ENCODE assay signal across 9 cellular contexts in genomic region chr16:23670137-23670776, GRCh38. TPM values are rescaled to one million over a fixed set of nuclear protein-coding genes. Genes with fewer than 3 reads are reported as not detected.
DNase-seq lines count a peak whose midpoint lies in the region; ATAC-seq and TF ChIP-seq lines count a peak whose summit lies in the region.
"Had no signal": no experiment of that assay in that cellular context is flagged by ENCODE, and none has a peak within 500 bp of the region (broad histone marks: within the 10 kb centered on the region; RNA-seq: fewer than 3 reads in every experiment).

No MANE protein-coding gene starts in this region.

- no peaks in the 10 kb centered on the region for H3K9me3 ChIP-seq in mammary epithelial cell (replicated peaks; ENCODE audit: insufficient read depth, low read length)
- no peaks in the 10 kb centered on the region for H3K9me3 ChIP-seq in tibial nerve

- WGBS in mammary epithelial cell (ENCODE audit: low coverage, missing lambda C conversion rate): 81% methylated on average over 4 of the region's 4 CpGs
- 92 to 96% methylated on average over 4 of the region's 4 CpGs for WGBS in tibial nerve, 2 donors

- intact Hi-C loops in mammary epithelial cell (cut with micrococcal nuclease): no loop called here
- intact Hi-C loops in Right ventricle myocardium inferior (cut with DNase I): no loop called here

- peak overlapping the region; percentile 32 for H3K27ac ChIP-seq in mammary epithelial cell (ENCODE audit: insufficient read depth, low read depth, low read length)
- H3K27ac ChIP-seq in tibial nerve: no peak overlapping the region

- peaks cover 21% of the 10 kb centered on the region for H3K4me1 ChIP-seq in mammary epithelial cell (ENCODE audit: insufficient read depth, low read length)
- H3K4me1 ChIP-seq in tibial nerve: no peaks in the 10 kb centered on the region

- H4K20me1 ChIP-seq in mammary epithelial cell (ENCODE audit: insufficient read depth, low read length): no peaks in the 10 kb centered on the region

- peak overlapping the region; percentile 36 for H3K27ac Mint-ChIP-seq in stimulated activated naive CD8-positive, alpha-beta T cell treated with anti-CD3 and anti-CD28 coated beads, Interleukin-15, Interleukin-2, amounts not matched to agents 100 ng/mL and 50 ng/mL, for 24 hours

- H2AFZ ChIP-seq in mammary epithelial cell (ENCODE audit: low read depth, low read length): no peak overlapping the region

- ATAC-seq in GM19467 (IDR thresholded peaks at IDR 0.05; ENCODE audit: unreplicated experiment): peak; percentile 84
- ATAC-seq in HG03469 (IDR thresholded peaks at IDR 0.05; ENCODE audit: unreplicated experiment): peak; percentile 92
- no peak for ATAC-seq in Right ventricle myocardium inferior

- CTCF ChIA-PET in mammary epithelial cell (lab: Charles Lee; ENCODE audit: low non-redundant PET): no interaction called here

- H3K4me3 ChIP-seq in mammary epithelial cell (replicated peaks in 1 of 3; ENCODE audit: insufficient read depth in 1 of 3, low read depth in 2 of 3, low read length in 3 of 3) (no peak overlapping the region), tibial nerve (no peak overlapping the region)

- H3K9ac ChIP-seq in mammary epithelial cell (ENCODE audit: insufficient read depth, low read length): no peak overlapping the region

- no TSS peak for BruUV-seq in mammary epithelial cell (replicated peaks; lab: Mats Ljungman, UMichigan)

- dilution Hi-C loops in mammary epithelial cell (cut with HindIII; ENCODE audit: low sequenced_read_pairs): no loop called here

- DNase-seq in EL (peak; percentile 84), mammary epithelial cell (peak; percentile 94), tibial nerve (ENCODE audit: low spot score in 2 of 2) (no peak), Right ventricle myocardium inferior (ENCODE audit: missing footprints) (no peak), RPMI8226 (no peak)

- TF ChIP-seq CTCF in mammary epithelial cell (conservative IDR thresholded peaks at IDR 0.05 in 1 of 2, IDR thresholded peaks at IDR 0.05 in 1 of 2; ENCODE audit: extremely low read depth in 1 of 2, insufficient read depth in 1 of 2, low read depth in 1 of 2, low read length in 2 of 2) (peak in 1 of 2 donors; percentile 1), tibial nerve (IDR thresholded peaks at IDR 0.05) (no peak)

- in situ Hi-C loops in mammary epithelial cell (cut with MboI; ENCODE audit: low sequenced_read_pairs in 2 of 2): no loop called here

- no peaks in the 10 kb centered on the region for H3K27me3 ChIP-seq in mammary epithelial cell (ENCODE audit: insufficient read depth, low read length)
- no peaks in the 10 kb centered on the region for H3K27me3 ChIP-seq in tibial nerve

- no peaks in the 10 kb centered on the region for H3K9me3 Mint-ChIP-seq in stimulated activated naive CD8-positive, alpha-beta T cell treated with anti-CD3 and anti-CD28 coated beads, Interleukin-15, Interleukin-2, amounts not matched to agents 100 ng/mL and 50 ng/mL, for 24 hours

- peaks cover 3% of the 10 kb centered on the region for H3K79me2 ChIP-seq in mammary epithelial cell (ENCODE audit: insufficient read depth, low read length)

- H3K36me3 ChIP-seq in mammary epithelial cell (ENCODE audit: insufficient read depth, low read length) (peaks cover 34% of the 10 kb centered on the region), tibial nerve (peaks cover 0 to 89% (median 0%) of the 10 kb centered on the region in 3 donors)

- H3K4me2 ChIP-seq in mammary epithelial cell (ENCODE audit: insufficient read depth, low read depth, low read length): peak overlapping the region; percentile 6

- no peaks in the 10 kb centered on the region for H3K27me3 Mint-ChIP-seq in stimulated activated naive CD8-positive, alpha-beta T cell treated with anti-CD3 and anti-CD28 coated beads, Interleukin-15, Interleukin-2, amounts not matched to agents 100 ng/mL and 50 ng/mL, for 24 hours

- H3K4me3 Mint-ChIP-seq in stimulated activated naive CD8-positive, alpha-beta T cell treated with anti-CD3 and anti-CD28 coated beads, Interleukin-15, Interleukin-2, amounts not matched to agents 100 ng/mL and 50 ng/mL, for 24 hours: no peak overlapping the region

- peaks cover 70% of the 10 kb centered on the region for H3K36me3 Mint-ChIP-seq in stimulated activated naive CD8-positive, alpha-beta T cell treated with anti-CD3 and anti-CD28 coated beads, Interleukin-15, Interleukin-2, amounts not matched to agents 100 ng/mL and 50 ng/mL, for 24 hours (ENCODE audit: low read depth)

- TF ChIP-seq EP300 in tibial nerve (IDR thresholded peaks at IDR 0.05): no peak

- no peak for TF ChIP-seq POLR2A in tibial nerve (IDR thresholded peaks at IDR 0.05)

- H3K4me1 Mint-ChIP-seq in stimulated activated naive CD8-positive, alpha-beta T cell treated with anti-CD3 and anti-CD28 coated beads, Interleukin-15, Interleukin-2, amounts not matched to agents 100 ng/mL and 50 ng/mL, for 24 hours (ENCODE audit: low read depth): peaks cover 22% of the 10 kb centered on the region

RNA-seq across cellular contexts. Expression of gene PLK1, which starts 8.4 kb away (rescaled TPM):
- total RNA-seq in mammary epithelial cell (10 to 100 TPM in 1 of 2 donors, 1 to 10 TPM in 1; 2.0 to 57.9 TPM), tibial nerve (1 to 10 TPM in 3 of 4 donors, under 1 TPM in 1; 0.59 to 9.6 (median 2.1) TPM), Right ventricle myocardium inferior (1.2 TPM)
- polyA plus RNA-seq in mammary epithelial cell: 111 TPM
- 100 TPM for polyA minus RNA-seq in mammary epithelial cell

RNA-seq across cellular contexts. Expression of gene DCTN5, which starts 29.0 kb away (rescaled TPM):
- 10 to 100 TPM; 67.8 to 72.4 TPM for total RNA-seq in mammary epithelial cell
- polyA plus RNA-seq in mammary epithelial cell: 67.7 TPM
- polyA minus RNA-seq in mammary epithelial cell: 90.3 TPM
- total RNA-seq in tibial nerve: 10 to 100 TPM; 23.1 to 28.8 (median 27.3) TPM
- total RNA-seq in Right ventricle myocardium inferior: 38.2 TPM

RNA-seq across cellular contexts. Expression of gene PALB2, which starts 29.1 kb away (rescaled TPM):
- total RNA-seq in mammary epithelial cell: 10 to 100 TPM; 17.7 to 23.1 TPM
- polyA plus RNA-seq in mammary epithelial cell: 8.6 TPM
- polyA minus RNA-seq in mammary epithelial cell: 35.3 TPM
- total RNA-seq in tibial nerve: 10 to 100 TPM in 3 of 4 donors, 1 to 10 TPM in 1; 9.6 to 19.0 (median 10.7) TPM
- total RNA-seq in Right ventricle myocardium inferior: 4.9 TPM

RNA-seq across cellular contexts. Expression of gene ERN2, which starts 42.8 kb away (rescaled TPM):
- total RNA-seq in mammary epithelial cell: not detected
- 0.06 TPM for polyA plus RNA-seq in mammary epithelial cell
- not detected for polyA minus RNA-seq in mammary epithelial cell
- not detected for total RNA-seq in tibial nerve
- total RNA-seq in Right ventricle myocardium inferior: not detected
- total RNA-seq: subcutaneous adipose tissue had no signal

Comparison
In these comparisons a context has a peak if more than half of its experiments do, and no peak if none do; other contexts are left out.
1. DNase-seq: peak in EL (single experiment) and mammary epithelial cell (single experiment); none in tibial nerve (0 of 2), Right ventricle myocardium inferior (single experiment) and RPMI8226 (single experiment).